Comparison of ENCODE assay signal across 8 cellular contexts in genomic region chr11:65381721-65382035, GRCh38. TPM values are rescaled to one million over a fixed set of nuclear protein-coding genes. Genes with fewer than 3 reads are reported as not detected.
DNase-seq lines count a peak whose midpoint lies in the region; ATAC-seq and TF ChIP-seq lines count a peak whose summit lies in the region.

No MANE protein-coding gene starts in this region.

- H3K36me3 ChIP-seq in DOHH2 (ENCODE audit: control insufficient read depth, low read length) (peaks cover under 1% of the 10 kb centered on the region; the same call in 1 of the 2 replicates), GM23338 (ENCODE audit: insufficient read depth) (no peaks in the 10 kb centered on the region), Panc1 (ENCODE audit: control insufficient read depth, insufficient read depth, low read length) (no peaks in the 10 kb centered on the region; the same call in 1 of the 2 replicates)

- BruUV-seq in Panc1 (replicated peaks; lab: Mats Ljungman, UMichigan) = no TSS peak

- H3F3A ChIP-seq in DOHH2 (ENCODE audit: control insufficient read depth, insufficient read depth) (peaks cover 7% of the 10 kb centered on the region), GM23338 (replicated peaks; ENCODE audit: low read depth) (no peaks in the 10 kb centered on the region)

- H3K9me3 ChIP-seq in DOHH2 (ENCODE audit: control insufficient read depth, insufficient read depth, low read length) = no peaks in the 10 kb centered on the region
- H3K9me3 ChIP-seq in Panc1 (ENCODE audit: control insufficient read depth, insufficient read depth, low read depth, low read length) = no peaks in the 10 kb centered on the region

- POLR2A ChIA-PET in Panc1 (lab: Charles Lee) = interaction anchor here (0.6 to 0.7 kb wide), 4 partner anchors 20 to 117 kb away, joined by 3 to 16 read pairs (median 8); partner anchors contain the start of gene MALAT1

- DNase-seq in GM23338 (ENCODE audit: low spot score) (no peak), Panc1 (ENCODE audit: low read depth, low spot score) (peak; percentile 12), dorsolateral prefrontal cortex (peak in 1 of 10 donors; percentile 38), natural killer cell (no peak), cerebellar nuclear complex (lab: John Stamatoyannopoulos, UW) (no peak)

- H4K20me1 ChIP-seq in DOHH2 (ENCODE audit: control insufficient read depth, insufficient read depth, low read depth, low read length) (no peaks in the 10 kb centered on the region), GM23338 (replicated peaks; ENCODE audit: insufficient read depth) (no peaks in the 10 kb centered on the region)

- in situ Hi-C loops in Panc1 (cut with HindIII; ENCODE audit: low pct_unique_long_range_greater_than_20kb, low sequenced_read_pairs) = no loop called here

- no peaks in the 10 kb centered on the region for H3K36me3 Mint-ChIP-seq in GM23338 (ENCODE audit: low read depth)
- H3K36me3 Mint-ChIP-seq in natural killer cell = no peaks in the 10 kb centered on the region

- peak overlapping the region; percentile 67 for H2AFZ ChIP-seq in GM23338

- CTCF ChIA-PET in Panc1 (lab: Charles Lee) = interaction anchor here (0.5 to 1.1 kb wide), 4 partner anchors 17 to 207 kb away, joined by 3 to 10 read pairs (median 4); no protein-coding TSS in a partner anchor

- H3K27me3 Mint-ChIP-seq in GM23338 (ENCODE audit: insufficient read depth, low read depth, poor library complexity) = peaks cover 16% of the 10 kb centered on the region
- no peaks in the 10 kb centered on the region for H3K27me3 Mint-ChIP-seq in natural killer cell (ENCODE audit: low read depth in 2 of 2)

- H3K4me3 Mint-ChIP-seq in GM23338 = no peak overlapping the region
- peak overlapping the region; percentile 89 for H3K4me3 Mint-ChIP-seq in natural killer cell

- H3K79me2 ChIP-seq in DOHH2 (ENCODE audit: control insufficient read depth, low read length) (peaks cover 2% of the 10 kb centered on the region), GM23338 (replicated peaks; ENCODE audit: insufficient read depth) (no peaks in the 10 kb centered on the region)

- H3K27ac Mint-ChIP-seq in GM23338 (no peak overlapping the region; the same call in 1 of the 2 replicates), natural killer cell (peak overlapping the region; percentile 99)

- H3K4me3 ChIP-seq in DOHH2 (ENCODE audit: low read length) = peak overlapping the region; percentile 81
- no peak overlapping the region for H3K4me3 ChIP-seq in GM23338
- peak overlapping the region; percentile 36 to 51 for H3K4me3 ChIP-seq in Panc1 (ENCODE audit: low read depth in 2 of 2, low read length in 2 of 2)
- peak overlapping the region; percentile 34 to 70 (median 52) for H3K4me3 ChIP-seq in dorsolateral prefrontal cortex

- TF ChIP-seq CTCF in DOHH2 (IDR thresholded peaks at IDR 0.05; ENCODE audit: low read depth, low read length, poor library complexity, severe bottlenecking) (no peak), GM23338 (conservative IDR thresholded peaks at IDR 0.05; ENCODE audit: low read depth in 2 of 2) (no peak), Panc1 (IDR thresholded peaks at IDR 0.05) (no peak), dorsolateral prefrontal cortex (IDR thresholded peaks at IDR 0.05 in 54 of 56, conservative IDR thresholded peaks at IDR 0.05 in 2 of 56; ENCODE audit: low read depth in 1 of 56, partially characterized antibody in 56 of 56) (no peak), natural killer cell (IDR thresholded peaks at IDR 0.05) (no peak)

- H3K27me3 ChIP-seq in DOHH2 (ENCODE audit: control insufficient read depth, low read length) = no peaks in the 10 kb centered on the region
- H3K27me3 ChIP-seq in GM23338 (ENCODE audit: insufficient read depth) = no peaks in the 10 kb centered on the region
- no peaks in the 10 kb centered on the region for H3K27me3 ChIP-seq in Panc1 (ENCODE audit: control insufficient read depth, insufficient read depth, low read length)
- no peaks in the 10 kb centered on the region for H3K27me3 ChIP-seq in dorsolateral prefrontal cortex

- ATAC-seq in GM23338 (no peak), Panc1 (peak; percentile 9), natural killer cell (no peak), GM21526 (IDR thresholded peaks at IDR 0.05; ENCODE audit: low FRiP score, unreplicated experiment) (no peak), GM21786 (IDR thresholded peaks at IDR 0.05; ENCODE audit: unreplicated experiment) (no peak)

- H3K4me1 ChIP-seq in DOHH2 (ENCODE audit: control insufficient read depth, low read length) (peaks cover 70% of the 10 kb centered on the region), GM23338 (ENCODE audit: insufficient read depth) (peaks cover 8% of the 10 kb centered on the region), Panc1 (ENCODE audit: control insufficient read depth, insufficient read depth, low read length) (peaks cover 38% of the 10 kb centered on the region)

- H3K4me1 Mint-ChIP-seq in GM23338 (peaks cover 20% of the 10 kb centered on the region), natural killer cell (peaks cover 39 to 50% of the 10 kb centered on the region in 2 donors)

- H3K9me3 Mint-ChIP-seq in GM23338 (no peaks in the 10 kb centered on the region), natural killer cell (no peaks in the 10 kb centered on the region)

- H3K27ac ChIP-seq in DOHH2 (ENCODE audit: low read depth, low read length) (peak overlapping the region; percentile 79), GM23338 (ENCODE audit: low read depth) (no peak overlapping the region), Panc1 (ENCODE audit: low read length) (peak overlapping the region; percentile 92), dorsolateral prefrontal cortex (peak overlapping the region; percentile 90 to 100 (median 99))

- intact Hi-C loops in Panc1 (cut with micrococcal nuclease; ENCODE audit: unreplicated experiment) = no loop called here
- intact Hi-C loops in dorsolateral prefrontal cortex (cut with DNase I) = loop anchor here (2.0 kb wide), 3 partner anchors 33 to 127 kb away; no protein-coding TSS in a partner anchor
- intact Hi-C loops in natural killer cell (cut with micrococcal nuclease) = loop anchor here (1.0 kb wide), 4 partner anchors 35 to 129 kb away; no protein-coding TSS in a partner anchor

- H3K9me2 ChIP-seq in DOHH2 (replicated peaks; ENCODE audit: control insufficient read depth, low read length) = no peaks in the 10 kb centered on the region
- H3K9me2 ChIP-seq in GM23338 (ENCODE audit: insufficient read depth) = no peaks in the 10 kb centered on the region

- H3K4me2 ChIP-seq in DOHH2 (ENCODE audit: low read length) = peak overlapping the region; percentile 97
- H3K4me2 ChIP-seq in GM23338 = peak overlapping the region; percentile 21; the same call in 1 of the 2 replicates

TF ChIP-seq in GM23338, 12 proteins besides CTCF, POLR2A, EP300 and RAD21:
- TF ChIP-seq ETS1 (IDR thresholded peaks at IDR 0.05) = no peak
TF ChIP-seq in GM23338: peak in this region for 0.

RNA-seq across cellular contexts. Expression of gene SLC25A45, which starts 0.8 kb away (rescaled TPM):
- 0.10 and 0.35 TPM in 2 replicates for total RNA-seq in GM23338 (2014; rRNA removed; shearing (Covaris generic))
- 0.74 and 0.89 TPM in 2 replicates for polyA plus RNA-seq in GM23338 (2016; fragmentation: Nextera tagmentation; extraction: Ambion mirVana)
- total RNA-seq in Panc1 (2021; ENCODE audit: unreplicated experiment) = 9.8 TPM
- 5.9 TPM for polyA plus RNA-seq in Panc1 (2012; ENCODE audit: insufficient read length)
- 10 to 100 TPM in 51 of 120 experiments, 1 to 10 TPM in 69; 3.6 to 18.2 (median 9.0) TPM for total RNA-seq in dorsolateral prefrontal cortex
- total RNA-seq in natural killer cell = 10 to 100 TPM; 50.9 to 61.1 (median 61.0) TPM

RNA-seq across cellular contexts. Expression of gene FRMD8, which starts 4.8 kb away (rescaled TPM):
- 35.4 and 41.4 TPM in 2 replicates for total RNA-seq in GM23338 (2014; rRNA removed; shearing (Covaris generic))
- polyA plus RNA-seq in GM23338 (2016; fragmentation: Nextera tagmentation; extraction: Ambion mirVana) = 6.2 and 7.0 TPM in 2 replicates
- total RNA-seq in Panc1 (2021; ENCODE audit: unreplicated experiment) (85.8 TPM), dorsolateral prefrontal cortex (10 to 100 TPM; 14.1 to 50.3 (median 21.7) TPM), natural killer cell (10 to 100 TPM; 45.6 to 58.4 (median 57.7) TPM)
- 76.7 TPM for polyA plus RNA-seq in Panc1 (2012; ENCODE audit: insufficient read length)

RNA-seq across cellular contexts. Expression of gene TIGD3, which starts 27.1 kb away (rescaled TPM):
- 3.0 and 3.5 TPM in 2 replicates for total RNA-seq in GM23338 (2014; rRNA removed; shearing (Covaris generic))
- polyA plus RNA-seq in GM23338 (2016; fragmentation: Nextera tagmentation; extraction: Ambion mirVana) = 1.2 and 1.5 TPM in 2 replicates
- total RNA-seq in Panc1 (2021; ENCODE audit: unreplicated experiment) = 2.4 TPM
- 1.6 TPM for polyA plus RNA-seq in Panc1 (2012; ENCODE audit: insufficient read length)
- total RNA-seq in dorsolateral prefrontal cortex = 1 to 10 TPM in 119 of 120 experiments, under 1 TPM in 1; 0.77 to 4.5 (median 2.4) TPM
- total RNA-seq in natural killer cell = 1 to 10 TPM in 2 of 3 donors, under 1 TPM in 1; 0.70 to 2.2 (median 1.2) TPM

RNA-seq across cellular contexts. Expression of gene NEAT1, which starts 40.9 kb away (rescaled TPM):
- total RNA-seq in GM23338 (2014; rRNA removed; shearing (Covaris generic)) = 6.3 and 7.2 TPM in 2 replicates
- 3.6 and 5.3 TPM in 2 replicates for polyA plus RNA-seq in GM23338 (2016; fragmentation: Nextera tagmentation; extraction: Ambion mirVana)
- 731 TPM for total RNA-seq in Panc1 (2021; ENCODE audit: unreplicated experiment)
- polyA plus RNA-seq in Panc1 (2012; ENCODE audit: insufficient read length) = 190 TPM
- 1,000 to 10,000 TPM in 5 of 120 experiments, 100 to 1,000 TPM in 115; 106 to 1,508 (median 405) TPM for total RNA-seq in dorsolateral prefrontal cortex
- total RNA-seq in natural killer cell = 1,000 to 10,000 TPM; 1,031 to 1,768 (median 1,493) TPM

RNA-seq across cellular contexts. Expression of gene DPF2, which starts 48.0 kb away (rescaled TPM):
- total RNA-seq in GM23338 (2014; rRNA removed; shearing (Covaris generic)) = 54.1 and 59.0 TPM in 2 replicates
- 64.3 and 66.4 TPM in 2 replicates for polyA plus RNA-seq in GM23338 (2016; fragmentation: Nextera tagmentation; extraction: Ambion mirVana)
- total RNA-seq in Panc1 (2021; ENCODE audit: unreplicated experiment) = 97.0 TPM
- polyA plus RNA-seq in Panc1 (2012; ENCODE audit: insufficient read length) = 58.8 TPM
- 100 to 1,000 TPM in 5 of 120 experiments, 10 to 100 TPM in 115; 51.4 to 114 (median 73.5) TPM for total RNA-seq in dorsolateral prefrontal cortex
- total RNA-seq in natural killer cell = 100 to 1,000 TPM in 1 of 3 donors, 10 to 100 TPM in 2; 69.6 to 102 (median 89.1) TPM
